Comparison of ENCODE assay signal across 8 cellular contexts in the genomic region with DNA sequence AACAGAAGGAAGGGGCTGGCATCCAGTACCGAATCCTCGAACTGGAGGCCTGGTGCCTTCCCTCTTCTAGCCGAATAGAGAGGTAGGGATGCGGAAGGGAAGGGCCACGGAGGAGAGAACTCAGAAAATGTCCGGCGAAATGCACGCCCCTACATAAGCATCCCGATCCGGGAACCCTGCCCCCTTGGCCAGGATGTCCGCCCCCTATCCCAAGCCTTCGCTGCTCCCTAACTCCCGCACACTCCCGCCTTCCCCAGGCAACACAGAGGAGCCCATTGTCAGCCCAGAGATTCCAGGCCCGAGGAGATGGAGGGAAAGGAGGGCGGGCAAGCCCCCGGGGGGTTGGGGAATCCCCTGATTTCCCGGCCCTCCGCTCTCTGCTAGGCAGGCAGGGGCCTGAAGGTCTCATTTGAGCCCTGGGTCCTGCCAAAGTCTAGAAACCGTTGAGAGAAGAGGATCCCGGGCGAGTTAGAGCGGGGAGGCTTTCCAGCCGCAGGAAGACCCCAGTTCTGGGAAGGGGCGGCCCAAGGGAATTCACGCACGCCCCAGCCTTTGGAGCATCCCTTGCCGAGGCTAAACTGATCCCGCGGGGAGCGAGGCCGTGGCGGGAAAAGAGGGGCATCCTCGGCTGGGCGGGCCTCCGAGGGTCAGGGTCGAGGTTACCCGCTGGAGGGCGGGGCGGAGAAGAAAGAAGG. TPM values are rescaled to one million over a fixed set of nuclear protein-coding genes. Genes with fewer than 3 reads are reported as not detected.
A peak's percentile ranks its signal among the peaks of the same experiment; 100 is the strongest.
DNase-seq lines count a peak whose midpoint lies in the region; ATAC-seq and TF ChIP-seq lines count a peak whose summit lies in the region.

No MANE protein-coding gene starts in this region.

- peak overlapping the region; percentile 87 for H3K4me2 ChIP-seq in OCI-LY7 (ENCODE audit: low read length)

- H3K9me3 Mint-ChIP-seq in stimulated activated naive B cell treated with anti-CD40 and anti-IgM and Interleukin-4, amounts not matched to agents 10 μg/mL and 1 μg/mL and 100 μg/mL, for 72 hours = no peaks in the 10 kb centered on the region

- TF ChIP-seq CTCF in OCI-LY7 (conservative IDR thresholded peaks at IDR 0.05; ENCODE audit: low read length) = no peak

- no peak for ATAC-seq in stimulated activated naive B cell treated with anti-CD40 and anti-IgM and Interleukin-4, amounts not matched to agents 10 μg/mL and 1 μg/mL and 100 μg/mL, for 72 hours (replicated peaks)
- ATAC-seq in HG03520 (IDR thresholded peaks at IDR 0.05; ENCODE audit: unreplicated experiment) = no peak
- no peak for ATAC-seq in HG02678 (IDR thresholded peaks at IDR 0.05; ENCODE audit: unreplicated experiment)

- CTCF ChIA-PET in OCI-LY7 (lab: Charles Lee; ENCODE audit: unreplicated experiment) = interaction anchor here (0.6 to 2.6 kb wide), 3 partner anchors 9 to 34 kb away, joined by 3 to 23 read pairs (median 7); no protein-coding TSS in a partner anchor

- no peaks in the 10 kb centered on the region for H3K9me2 ChIP-seq in OCI-LY7 (ENCODE audit: insufficient read depth, low read length)

- H2AFZ ChIP-seq in OCI-LY7 (ENCODE audit: low read length) = peak overlapping the region; percentile 18; the same call in 1 of the 2 replicates

- no peaks in the 10 kb centered on the region for H3K9me3 ChIP-seq in OCI-LY7 (ENCODE audit: low read length)

- no peaks in the 10 kb centered on the region for H3K36me3 Mint-ChIP-seq in stimulated activated naive B cell treated with anti-CD40 and anti-IgM and Interleukin-4, amounts not matched to agents 10 μg/mL and 1 μg/mL and 100 μg/mL, for 72 hours

- peaks cover 41 to 42% of the 10 kb centered on the region in 2 donors for H3K4me1 Mint-ChIP-seq in stimulated activated naive B cell treated with anti-CD40 and anti-IgM and Interleukin-4, amounts not matched to agents 10 μg/mL and 1 μg/mL and 100 μg/mL, for 72 hours

- intact Hi-C loops in OCI-LY7 (cut with micrococcal nuclease; ENCODE audit: unreplicated experiment) = loop anchor here (2.0 kb wide), 1 partner anchor 17 kb away; no protein-coding TSS in a partner anchor

- H3K27me3 Mint-ChIP-seq in stimulated activated naive B cell treated with anti-CD40 and anti-IgM and Interleukin-4, amounts not matched to agents 10 μg/mL and 1 μg/mL and 100 μg/mL, for 72 hours = peaks cover 33 to 43% of the 10 kb centered on the region in 2 donors

- DNase-seq in NCI-H1417 (lab: John Stamatoyannopoulos, UW) (peak in 2 of 3 experiments; percentile 87 to 92), NCI-H1417 treated with DMSO at 0.1 percent for 48 hours (lab: John Stamatoyannopoulos, UW) (no peak), OCI-LY7 (ENCODE audit: low spot score) (no peak), cerebellum (ENCODE audit: low spot score) (peak; percentile 63), left kidney (ENCODE audit: low read depth, low spot score) (peak; percentile 84)
- DNase-seq in stimulated activated naive B cell treated with anti-CD40 and anti-IgM and Interleukin-4, amounts not matched to agents 10 μg/mL and 1 μg/mL and 100 μg/mL, for 72 hours = no peak

- peak overlapping the region; percentile 68 for H3K4me3 ChIP-seq in OCI-LY7 (ENCODE audit: low read depth, low read length, poor library complexity, severe bottlenecking)

- BruUV-seq in OCI-LY7 (replicated peaks; lab: Mats Ljungman, UMichigan) = no TSS peak

- POLR2A ChIA-PET in OCI-LY7 (lab: Charles Lee) = no interaction called here

- H3K36me3 ChIP-seq in OCI-LY7 (ENCODE audit: insufficient read depth, low read length) = no peaks in the 10 kb centered on the region

- peak overlapping the region; percentile 85 to 88 for H3K4me3 Mint-ChIP-seq in stimulated activated naive B cell treated with anti-CD40 and anti-IgM and Interleukin-4, amounts not matched to agents 10 μg/mL and 1 μg/mL and 100 μg/mL, for 72 hours

- no peak overlapping the region for H3K27ac ChIP-seq in OCI-LY7 (ENCODE audit: low read depth, low read length, poor library complexity, severe bottlenecking)

- H4K20me1 ChIP-seq in OCI-LY7 (ENCODE audit: insufficient read depth, low read length) = no peaks in the 10 kb centered on the region

- no peaks in the 10 kb centered on the region for H3K79me2 ChIP-seq in OCI-LY7 (ENCODE audit: insufficient read depth, low read depth, low read length)

- H3K4me1 ChIP-seq in OCI-LY7 (ENCODE audit: insufficient read depth, low read length, poor library complexity, severe bottlenecking) = peaks cover 41% of the 10 kb centered on the region

- H3K27ac Mint-ChIP-seq in stimulated activated naive B cell treated with anti-CD40 and anti-IgM and Interleukin-4, amounts not matched to agents 10 μg/mL and 1 μg/mL and 100 μg/mL, for 72 hours = peak overlapping the region; percentile 27

RNA-seq across cellular contexts. Expression of a gene that starts 0.6 kb away (rescaled TPM):
- total RNA-seq in OCI-LY7 (2014; rRNA removed; shearing (Covaris generic)) = 1.3 and 4.3 TPM in 2 replicates
- 2.0 TPM in 2 replicates for total RNA-seq in OCI-LY7 (2022)
- 27.2 TPM for total RNA-seq in cerebellum

RNA-seq across cellular contexts. Expression of a gene that starts 11.9 kb away (rescaled TPM):
- total RNA-seq in OCI-LY7 (2014; rRNA removed; shearing (Covaris generic)) = not detected in 2 replicates
- total RNA-seq in OCI-LY7 (2022) (not detected in 2 replicates), cerebellum (not detected)

RNA-seq across cellular contexts. Expression of a gene that starts 27.4 kb away (rescaled TPM):
- total RNA-seq in OCI-LY7 (2014; rRNA removed; shearing (Covaris generic)) = not detected in 2 replicates
- not detected in 2 replicates for total RNA-seq in OCI-LY7 (2022)
- total RNA-seq in cerebellum = not detected

RNA-seq across cellular contexts. Expression of a gene that starts 28.9 kb away (rescaled TPM):
- total RNA-seq in OCI-LY7 (2014; rRNA removed; shearing (Covaris generic)) = 5.2 and 9.8 TPM in 2 replicates
- total RNA-seq in OCI-LY7 (2022) (13.2 and 15.5 TPM in 2 replicates), cerebellum (15.0 TPM)

RNA-seq across cellular contexts. Expression of a gene that starts 31.3 kb away (rescaled TPM):
- 1.2 TPM in 1 of 2 replicates, not detected in the other for total RNA-seq in OCI-LY7 (2014; rRNA removed; shearing (Covaris generic))
- 0.88 and 0.89 TPM in 2 replicates for total RNA-seq in OCI-LY7 (2022)
- not detected for total RNA-seq in cerebellum

Comparison
In these comparisons a context has a peak if more than half of its experiments do, and no peak if none do; other contexts are left out.
1. DNase-seq: peak in NCI-H1417 (2 of 3), cerebellum (single experiment) and left kidney (single experiment); none in NCI-H1417 treated with DMSO at 0.1 percent for 48 hours (single experiment), OCI-LY7 (single experiment) and stimulated activated naive B cell treated with anti-CD40 and anti-IgM and Interleukin-4, amounts not matched to agents 10 μg/mL and 1 μg/mL and 100 μg/mL, for 72 hours (single experiment).